1 cellular context compared by ENCODE assay signal in the genomic region with DNA sequence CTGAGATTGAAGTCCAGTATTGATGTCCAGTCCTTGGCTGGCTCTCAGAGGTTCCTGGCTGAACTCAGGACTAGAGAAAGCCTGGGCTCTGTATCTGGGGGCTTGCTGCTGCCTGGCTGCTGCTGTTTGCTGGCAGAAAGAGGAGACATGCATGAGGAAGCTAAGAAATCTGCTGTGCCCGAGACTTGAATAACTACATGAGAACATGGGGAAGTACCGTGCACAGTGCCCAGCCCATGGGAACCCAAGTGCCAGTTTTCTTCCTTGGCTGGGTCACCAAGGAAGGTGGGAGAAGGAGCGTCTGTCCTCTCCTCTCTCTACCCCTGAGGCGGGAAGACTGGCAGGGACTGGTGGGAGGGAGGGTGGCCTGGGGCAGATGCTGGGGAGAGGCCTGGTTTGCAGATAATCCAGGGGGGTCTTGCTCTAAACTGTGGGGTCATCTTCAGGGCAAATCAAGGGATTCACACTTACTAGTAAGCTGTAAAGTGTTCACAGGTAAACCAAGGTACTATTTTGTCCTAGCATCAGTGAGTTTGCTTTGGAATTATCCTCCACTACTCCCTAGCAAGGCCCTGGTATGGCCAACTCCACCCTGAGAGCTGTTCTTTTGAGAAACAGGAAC.
TF ChIP-seq lines count a peak whose summit lies in the region.

No MANE protein-coding gene starts in this region.

TF ChIP-seq in H1, 55 proteins besides CTCF, POLR2A, EP300 and RAD21 (continued from another document):
- TF ChIP-seq, protein P1, sequence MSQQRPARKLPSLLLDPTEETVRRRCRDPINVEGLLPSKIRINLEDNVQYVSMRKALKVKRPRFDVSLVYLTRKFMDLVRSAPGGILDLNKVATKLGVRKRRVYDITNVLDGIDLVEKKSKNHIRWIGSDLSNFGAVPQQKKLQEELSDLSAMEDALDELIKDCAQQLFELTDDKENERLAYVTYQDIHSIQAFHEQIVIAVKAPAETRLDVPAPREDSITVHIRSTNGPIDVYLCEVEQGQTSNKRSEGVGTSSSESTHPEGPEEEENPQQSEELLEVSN (IDR thresholded peaks at IDR 0.05): no peak
- TF ChIP-seq CBX8 (IDR thresholded peaks at IDR 0.05; ENCODE audit: borderline replicate concordance, low read depth, low read length) (no peak), BACH1 (IDR thresholded peaks at IDR 0.05; ENCODE audit: low read length) (no peak), SIRT6 (IDR thresholded peaks at IDR 0.05; ENCODE audit: low read length) (no peak), TEAD4 (IDR thresholded peaks at IDR 0.05; ENCODE audit: low read depth, low read length) (no peak), KDM5A (IDR thresholded peaks at IDR 0.05; ENCODE audit: low read length) (no peak), CEBPB (IDR thresholded peaks at IDR 0.05; ENCODE audit: low read depth, low read length) (no peak), TCF12 (IDR thresholded peaks at IDR 0.05; ENCODE audit: low read depth, low read length) (no peak), JUND (IDR thresholded peaks at IDR 0.05; ENCODE audit: low read length) (no peak)
